ENCODE assay signal across 10 cellular contexts in genomic region chr22:50656122-50657070, GRCh38. TPM values are rescaled to one million over a fixed set of nuclear protein-coding genes. Genes with fewer than 3 reads are reported as not detected.
DNase-seq lines count a peak whose midpoint lies in the region; ATAC-seq and TF ChIP-seq lines count a peak whose summit lies in the region.
"Had no signal": no experiment of that assay in that cellular context is flagged by ENCODE, and none has a peak within 500 bp of the region (broad histone marks: within the 10 kb centered on the region; RNA-seq: fewer than 3 reads in every experiment).

No MANE protein-coding gene starts in this region.

- no peaks in the 10 kb centered on the region for H3K36me3 Mint-ChIP-seq in dendritic cell treated with granulocyte-macrophage colony-stimulating factor and Interleukin-4, amounts not matched to agents 40 ng/mL and 50 ng/mL, for 4 days (ENCODE audit: low read depth)
- H3K36me3 Mint-ChIP-seq: activated naive CD4-positive, alpha-beta T cell treated with anti-CD3 and anti-CD28 coated beads, Interleukin-2, amount 10 ng/mL, durations not matched to agents 7 days and 5 days had no signal

- peak overlapping the region; percentile 39 for H3K27ac ChIP-seq in HUES48 (ENCODE audit: low read depth, low read length)
- no peak overlapping the region for H3K27ac ChIP-seq in thoracic aorta

- H3K9ac ChIP-seq in HUES48 (ENCODE audit: low read depth, low read length) = no peak overlapping the region

- peak; percentile 43 for ATAC-seq in thoracic aorta (ENCODE audit: insufficient number of reproducible peaks, low FRiP score, low read depth)
- no peak for ATAC-seq in GM18861 (IDR thresholded peaks at IDR 0.05; ENCODE audit: unreplicated experiment)

- TF ChIP-seq CTCF in thoracic aorta (IDR thresholded peaks at IDR 0.05) = no peak

- H3K4me1 ChIP-seq in HUES48 (ENCODE audit: control insufficient read depth, insufficient read depth, low read length) (no peaks in the 10 kb centered on the region), thoracic aorta (ENCODE audit: control insufficient read depth in 1 of 2, low read depth in 2 of 2) (no peaks in the 10 kb centered on the region)

- H3K4me3 ChIP-seq in HUES48 (ENCODE audit: low read depth, low read length) = no peak overlapping the region
- no peak overlapping the region for H3K4me3 ChIP-seq in thoracic aorta

- intact Hi-C loops in dendritic cell treated with granulocyte-macrophage colony-stimulating factor and Interleukin-4, amounts not matched to agents 40 ng/mL and 50 ng/mL, for 4 days (cut with micrococcal nuclease) = no loop called here

- peaks cover 17% of the 10 kb centered on the region for H3K27me3 Mint-ChIP-seq in dendritic cell treated with granulocyte-macrophage colony-stimulating factor and Interleukin-4, amounts not matched to agents 40 ng/mL and 50 ng/mL, for 4 days

- peaks cover 27% of the 10 kb centered on the region for H3K4me1 Mint-ChIP-seq in dendritic cell treated with granulocyte-macrophage colony-stimulating factor and Interleukin-4, amounts not matched to agents 40 ng/mL and 50 ng/mL, for 4 days (ENCODE audit: low read depth)
- H3K4me1 Mint-ChIP-seq: activated naive CD4-positive, alpha-beta T cell treated with anti-CD3 and anti-CD28 coated beads, Interleukin-2, amount 10 ng/mL, durations not matched to agents 7 days and 5 days had no signal

- H3K9me3 ChIP-seq in HUES48 (ENCODE audit: control insufficient read depth, insufficient read depth, low read length) (peaks cover 7% of the 10 kb centered on the region), thoracic aorta (no peaks in the 10 kb centered on the region)

- H3K4me3 Mint-ChIP-seq in dendritic cell treated with granulocyte-macrophage colony-stimulating factor and Interleukin-4, amounts not matched to agents 40 ng/mL and 50 ng/mL, for 4 days = no peak overlapping the region
- H3K4me3 Mint-ChIP-seq: activated naive CD4-positive, alpha-beta T cell treated with anti-CD3 and anti-CD28 coated beads, Interleukin-2, amount 10 ng/mL, durations not matched to agents 7 days and 5 days had no signal

- DNase-seq in kidney tubule cell (ENCODE audit: low spot score) (peak; percentile 87), thoracic aorta (ENCODE audit: low spot score) (no peak), COR-L47 (lab: John Stamatoyannopoulos, UW) (no peak), anterior cingulate cortex (lab: John Stamatoyannopoulos, UW) (no peak)
- no peak for DNase-seq in NK-92 treated with Interleukin-12 subunit alpha and Interleukin-12 subunit beta, amount 100 ng/mL, for 24 hours (lab: John Stamatoyannopoulos, UW)
- DNase-seq: activated naive CD4-positive, alpha-beta T cell treated with anti-CD3 and anti-CD28 coated beads, Interleukin-2, amount 10 ng/mL, durations not matched to agents 7 days and 5 days; NCI-H2227 treated with DMSO at 0.1 percent for 48 hours had no signal

- H3K27ac Mint-ChIP-seq in dendritic cell treated with granulocyte-macrophage colony-stimulating factor and Interleukin-4, amounts not matched to agents 40 ng/mL and 50 ng/mL, for 4 days = peak overlapping the region; percentile 2
- H3K27ac Mint-ChIP-seq: activated naive CD4-positive, alpha-beta T cell treated with anti-CD3 and anti-CD28 coated beads, Interleukin-2, amount 10 ng/mL, durations not matched to agents 7 days and 5 days had no signal

- H3K36me3 ChIP-seq in HUES48 (ENCODE audit: control insufficient read depth, insufficient read depth, low read length) (no peaks in the 10 kb centered on the region), thoracic aorta (no peaks in the 10 kb centered on the region)

- no peaks in the 10 kb centered on the region for H3K9me3 Mint-ChIP-seq in dendritic cell treated with granulocyte-macrophage colony-stimulating factor and Interleukin-4, amounts not matched to agents 40 ng/mL and 50 ng/mL, for 4 days
- H3K9me3 Mint-ChIP-seq: activated naive CD4-positive, alpha-beta T cell treated with anti-CD3 and anti-CD28 coated beads, Interleukin-2, amount 10 ng/mL, durations not matched to agents 7 days and 5 days had no signal

- H3K27me3 ChIP-seq in HUES48 (ENCODE audit: control insufficient read depth, insufficient read depth, low read length) (peaks cover 20% of the 10 kb centered on the region), thoracic aorta (replicated peaks; ENCODE audit: insufficient read depth) (no peaks in the 10 kb centered on the region)

RNA-seq across cellular contexts. Expression of gene SHANK3, which starts 16.2 kb away (rescaled TPM):
- total RNA-seq in thoracic aorta = 10 to 100 TPM; 10.7 to 14.3 TPM

RNA-seq across cellular contexts. Expression of gene ARSA, which starts 28.4 kb away (rescaled TPM):
- total RNA-seq in thoracic aorta = 10 to 100 TPM; 38.4 to 75.4 TPM

RNA-seq across cellular contexts. Expression of gene MAPK8IP2, which starts 55.8 kb away (rescaled TPM):
- total RNA-seq in thoracic aorta = under 1 TPM; 0.41 to 0.92 TPM
